In the genomic region with DNA sequence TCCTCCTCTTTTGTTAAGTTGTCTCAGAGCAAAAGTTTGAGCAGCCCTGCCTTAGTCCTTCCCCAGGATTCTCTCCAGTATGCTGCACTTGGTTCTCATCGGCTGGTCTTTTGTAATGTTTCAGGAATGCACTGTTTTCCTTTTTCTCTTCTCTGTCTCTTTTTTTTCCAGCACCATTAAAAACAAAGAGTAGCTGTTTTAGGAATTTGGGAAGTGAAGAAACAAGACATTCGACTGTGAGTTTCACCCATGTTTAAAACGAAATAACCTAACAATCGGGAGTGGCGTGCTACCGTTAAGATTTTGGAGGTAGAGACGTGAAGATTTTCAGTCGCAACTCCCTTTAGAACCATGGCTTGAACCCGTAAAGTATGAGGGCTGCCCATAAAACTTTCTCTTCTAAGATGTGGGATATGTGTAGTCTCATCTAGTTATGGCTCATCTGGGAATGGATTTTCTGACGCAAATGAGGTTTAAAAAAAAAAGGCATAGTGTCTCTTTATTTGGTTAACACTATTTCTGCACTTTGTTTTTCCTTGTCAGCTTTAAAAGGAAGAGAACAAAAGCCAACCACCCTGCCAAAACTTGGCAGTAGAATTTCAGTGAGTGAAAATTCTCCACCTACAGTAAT, we compare ENCODE assay signal across 13 cellular contexts. TPM values are rescaled to one million over a fixed set of nuclear protein-coding genes. Genes with fewer than 3 reads are reported as not detected.
DNase-seq lines count a peak whose midpoint lies in the region; ATAC-seq, FAIRE-seq and TF ChIP-seq lines count a peak whose summit lies in the region.
"Had no signal": no experiment of that assay in that cellular context is flagged by ENCODE, and none has a peak within 500 bp of the region (broad histone marks: within the 10 kb centered on the region; RNA-seq: fewer than 3 reads in every experiment).

No MANE protein-coding gene starts in this region.

- H3K4me3 ChIP-seq in mucosa of rectum (ENCODE audit: low read length in 2 of 2) = peak overlapping the region in 1 of 2 donors; percentile 27
- no peak overlapping the region for H3K4me3 ChIP-seq in thyroid gland (replicated peaks in 1 of 3)

- DNase-seq in HFFc6 = peak; percentile 64
- peak; percentile 37 to 51 for DNase-seq in thyroid gland
- no peak for DNase-seq in H9
- DNase-seq in SKM-1 treated with dmso at 0.1 percent for 144 hours (lab: John Stamatoyannopoulos, UW; ENCODE audit: unreplicated experiment) = no peak
- DNase-seq: activated CD8-positive, alpha-beta memory T cell treated with anti-CD3 and anti-CD28 coated beads, Interleukin-2, amount 50 U/mL, for 48 hours; MM.1S; NCI-H82; T-helper 2 cell had no signal

- H3K9ac ChIP-seq in mucosa of rectum (ENCODE audit: low read depth in 1 of 2, low read length in 2 of 2) (no peak overlapping the region), H9 (ENCODE audit: extremely low read depth, insufficient read length, low read length) (no peak overlapping the region)

- no peak for ATAC-seq in GM18861 (IDR thresholded peaks at IDR 0.05; ENCODE audit: unreplicated experiment)
- ATAC-seq in GM19328 (IDR thresholded peaks at IDR 0.05; ENCODE audit: unreplicated experiment) = no peak

- H3K27me3 ChIP-seq in mucosa of rectum (ENCODE audit: control insufficient read depth in 2 of 2, insufficient read depth in 2 of 2, low read length in 2 of 2) (no peaks in the 10 kb centered on the region), thyroid gland (no peaks in the 10 kb centered on the region), H9 (ENCODE audit: insufficient read depth, low read length) (no peaks in the 10 kb centered on the region)

- H2BK15ac ChIP-seq in H9 (ENCODE audit: low read depth, low read length) = no peak overlapping the region

- no peaks in the 10 kb centered on the region for H3K23me2 ChIP-seq in H9 (ENCODE audit: insufficient read length, low read depth, low read length, poor library complexity, severe bottlenecking)

- H3K79me2 ChIP-seq in H9 (ENCODE audit: insufficient read depth, low read length) = no peaks in the 10 kb centered on the region

- FAIRE-seq in endometrium (lab: Jason Lieb, UNC) = peak; percentile 92

- no peak overlapping the region for H4K5ac ChIP-seq in H9 (ENCODE audit: insufficient read length, low read depth, low read length)

- no peak overlapping the region for H2AFZ ChIP-seq in H9 (ENCODE audit: low read length)

- H4K20me1 ChIP-seq in H9 (ENCODE audit: control insufficient read depth, insufficient read depth, insufficient read length) = no peaks in the 10 kb centered on the region

- no peak overlapping the region for H2AK5ac ChIP-seq in H9 (ENCODE audit: insufficient read length, low read length)

- no peak overlapping the region for H3K23ac ChIP-seq in H9 (ENCODE audit: insufficient read length, low read depth, low read length)

- peaks cover 13% of the 10 kb centered on the region for H3K36me3 Mint-ChIP-seq in HFFc6 (ENCODE audit: low read depth)
- H3K36me3 Mint-ChIP-seq in H9 (ENCODE audit: insufficient read depth in 1 of 3, low read depth in 3 of 3) = no peaks in the 10 kb centered on the region

- no peak overlapping the region for H3K18ac ChIP-seq in H9 (ENCODE audit: insufficient read length, low read depth, low read length)

- H3K4me1 ChIP-seq in mucosa of rectum (ENCODE audit: control insufficient read depth in 2 of 2, insufficient read depth in 2 of 2, low read length in 2 of 2) (no peaks in the 10 kb centered on the region), thyroid gland (peaks cover 53 to 59% of the 10 kb centered on the region in 2 donors), H9 (ENCODE audit: insufficient read depth, low read length) (no peaks in the 10 kb centered on the region)

- H3K4ac ChIP-seq in H9 (ENCODE audit: low read depth, low read length) = no peak overlapping the region

- no peak overlapping the region for H4K8ac ChIP-seq in H9 (replicated peaks; ENCODE audit: insufficient read length, low read depth, low read length)

- peak overlapping the region; percentile 98 for H3K27ac Mint-ChIP-seq in HFFc6
- H3K27ac Mint-ChIP-seq in H9 = no peak overlapping the region

- no peak overlapping the region for H2BK120ac ChIP-seq in H9 (ENCODE audit: low read depth, low read length, poor library complexity, severe bottlenecking)

- H2BK12ac ChIP-seq in H9 (ENCODE audit: insufficient read length, low read depth, low read length) = no peak overlapping the region

- H3K79me1 ChIP-seq in H9 (ENCODE audit: insufficient read depth, low read depth, low read length, poor library complexity, severe bottlenecking) = no peaks in the 10 kb centered on the region

- H3K36me3 ChIP-seq in mucosa of rectum (ENCODE audit: control insufficient read depth in 2 of 2, insufficient read depth in 2 of 2, low read length in 2 of 2) = no peaks in the 10 kb centered on the region
- no peaks in the 10 kb centered on the region for H3K36me3 ChIP-seq in thyroid gland

- intact Hi-C loops in thyroid gland (cut with DNase I) = loop anchor here (10.0 kb wide), 1 partner anchor 47 kb away; no protein-coding TSS in a partner anchor

- H3K27me3 Mint-ChIP-seq in HFFc6 (ENCODE audit: insufficient read depth) (no peaks in the 10 kb centered on the region; the same call in 1 of the 2 replicates), H9 (ENCODE audit: low read depth) (no peaks in the 10 kb centered on the region)

- H3K14ac ChIP-seq in H9 (ENCODE audit: insufficient read depth, low read length) = no peak overlapping the region

- H3K4me2 ChIP-seq in H9 (ENCODE audit: insufficient read depth, insufficient read length, low read length) = no peak overlapping the region

- peaks cover 90% of the 10 kb centered on the region for H3K4me1 Mint-ChIP-seq in HFFc6 (ENCODE audit: low read depth)
- peaks cover 0 to 3% of the 10 kb centered on the region in 2 experiments; a peak in 1 of 4 replicates for H3K4me1 Mint-ChIP-seq in H9

- peak in 1 of 2 donors; percentile 83 for TF ChIP-seq POLR2A in thyroid gland (IDR thresholded peaks at IDR 0.05)

- no peaks in the 10 kb centered on the region for H3K9me3 ChIP-seq in mucosa of rectum (ENCODE audit: control insufficient read depth in 2 of 2, low read length in 2 of 2)
- H3K9me3 ChIP-seq in thyroid gland = no peaks in the 10 kb centered on the region
- no peaks in the 10 kb centered on the region for H3K9me3 ChIP-seq in H9 (ENCODE audit: control insufficient read depth, low read depth, low read length)

- H3K4me3 Mint-ChIP-seq in HFFc6 = peak overlapping the region; percentile 85
- H3K4me3 Mint-ChIP-seq in H9 = no peak overlapping the region
- H3K4me3 Mint-ChIP-seq: neural crest cell had no signal

- no peak overlapping the region for H3K56ac ChIP-seq in H9 (ENCODE audit: insufficient read length, low read depth, low read length)

- no peak overlapping the region for H2BK5ac ChIP-seq in H9 (ENCODE audit: insufficient read length, low read length)

- no peak overlapping the region for H4K91ac ChIP-seq in H9 (ENCODE audit: insufficient read length, low read depth, low read length)

- H3T11ph ChIP-seq in H9 (ENCODE audit: low read length) = no peak overlapping the region

- H3K9me3 Mint-ChIP-seq in HFFc6 (no peaks in the 10 kb centered on the region), H9 (no peaks in the 10 kb centered on the region)
- H3K9me3 Mint-ChIP-seq: neural crest cell had no signal

- H3K27ac ChIP-seq in mucosa of rectum (ENCODE audit: low read depth in 2 of 2, low read length in 2 of 2) (peak overlapping the region; percentile 69), thyroid gland (peak overlapping the region; percentile 86 to 99 (median 88)), H9 (ENCODE audit: insufficient read length, low read depth, low read length) (no peak overlapping the region)

- TF ChIP-seq CTCF in HFFc6 (IDR thresholded peaks at IDR 0.05) (no peak), thyroid gland (IDR thresholded peaks at IDR 0.05) (no peak), H9 (conservative IDR thresholded peaks at IDR 0.05) (no peak)

- 27 to 30% methylated on average over 10 of the region's 10 CpGs for WGBS in thyroid gland, 2 donors
- no CpG with 5 or more reads among the region's 10 CpGs for WGBS in H9 (ENCODE audit: extremely low coverage, insufficient read length, low lambda C conversion rate)

- no peak overlapping the region for H2BK20ac ChIP-seq in H9 (ENCODE audit: low read depth, low read length, poor library complexity, severe bottlenecking)

RNA-seq across cellular contexts. Expression of a gene that starts 35.9 kb away (rescaled TPM):
- 10 to 100 TPM; 23.1 to 30.3 (median 28.9) TPM for total RNA-seq in HFFc6 (2021; fragmentation: NEBNext Ultra II Directional; extraction: Animal tissue kit (Norgen Biotek cat#: 25700))
- total RNA-seq in thyroid gland (10 to 100 TPM; 19.6 to 38.9 (median 27.9) TPM), H9 (2021) (18.1 and 18.6 TPM in 2 replicates)

RNA-seq across cellular contexts. Expression of a gene that starts 59.4 kb away (rescaled TPM):
- 10 to 100 TPM; 32.6 to 46.8 (median 43.0) TPM for total RNA-seq in HFFc6 (2021; fragmentation: NEBNext Ultra II Directional; extraction: Animal tissue kit (Norgen Biotek cat#: 25700))
- total RNA-seq in thyroid gland = 10 to 100 TPM; 11.0 to 16.2 (median 13.3) TPM
- total RNA-seq in H9 (2021) = 43.0 and 44.3 TPM in 2 replicates

Comparison
In these comparisons a context has a peak if more than half of its experiments do, and no peak if none do; other contexts are left out.
1. DNase-seq: peak in HFFc6 (single experiment) and thyroid gland (2 of 2); none in H9 (single experiment) and SKM-1 treated with dmso at 0.1 percent for 144 hours (single experiment).